Comparison of ENCODE assay signal across 8 cellular contexts in genomic region chr15:65184944-65185717, GRCh38. TPM values are rescaled to one million over a fixed set of nuclear protein-coding genes. Genes with fewer than 3 reads are reported as not detected.
DNase-seq lines count a peak whose midpoint lies in the region; ATAC-seq and TF ChIP-seq lines count a peak whose summit lies in the region.

Gene CLPX, minus strand, starts transcription at chr15:65185342. Its CDS starts 189 bp downstream, at chr15:65185153.

- no peaks in the 10 kb centered on the region for H3K9me3 Mint-ChIP-seq in activated naive CD8-positive, alpha-beta T cell treated with anti-CD3 and anti-CD28 coated beads, Interleukin-2, amount 10 ng/mL, durations not matched to agents 7 days and 5 days
- H3K9me3 Mint-ChIP-seq in osteocyte (ENCODE audit: unreplicated experiment) = no peaks in the 10 kb centered on the region

- H3K4me3 Mint-ChIP-seq in activated naive CD8-positive, alpha-beta T cell treated with anti-CD3 and anti-CD28 coated beads, Interleukin-2, amount 10 ng/mL, durations not matched to agents 7 days and 5 days = peak within 1 kb of the TSS; percentile 99
- H3K4me3 Mint-ChIP-seq in osteocyte (ENCODE audit: unreplicated experiment) = peak within 1 kb of the TSS; percentile 97

- H3K27ac ChIP-seq in SU-DHL-6 (ENCODE audit: low read depth, low read length) (peak within 1 kb of the TSS; percentile 69), thoracic aorta (peak within 1 kb of the TSS; percentile 94 to 95)

- no peaks in the 10 kb centered on the region for H4K20me1 ChIP-seq in SU-DHL-6 (ENCODE audit: low read depth, low read length)

- H3K9me3 ChIP-seq in SU-DHL-6 (ENCODE audit: insufficient read depth, low read length) (no peaks in the 10 kb centered on the region), thoracic aorta (no peaks in the 10 kb centered on the region)

- peaks cover 21% of the 10 kb centered on the region for H3K4me1 Mint-ChIP-seq in activated naive CD8-positive, alpha-beta T cell treated with anti-CD3 and anti-CD28 coated beads, Interleukin-2, amount 10 ng/mL, durations not matched to agents 7 days and 5 days
- H3K4me1 Mint-ChIP-seq in osteocyte (ENCODE audit: unreplicated experiment) = peaks cover 26% of the 10 kb centered on the region

- H3K79me2 ChIP-seq in SU-DHL-6 (ENCODE audit: insufficient read depth, low read length) = peaks cover 47% of the 10 kb centered on the region

- H3K36me3 Mint-ChIP-seq in activated naive CD8-positive, alpha-beta T cell treated with anti-CD3 and anti-CD28 coated beads, Interleukin-2, amount 10 ng/mL, durations not matched to agents 7 days and 5 days = peaks cover 5% of the 10 kb centered on the region
- H3K36me3 Mint-ChIP-seq in osteocyte (ENCODE audit: unreplicated experiment) = no peaks in the 10 kb centered on the region

- H3F3A ChIP-seq in SU-DHL-6 (ENCODE audit: insufficient read depth) = peaks cover 12% of the 10 kb centered on the region

- H3K36me3 ChIP-seq in SU-DHL-6 (ENCODE audit: low read length) (peaks cover 2% of the 10 kb centered on the region; the same call in 1 of the 2 replicates), thoracic aorta (no peaks in the 10 kb centered on the region)

- POLR2A ChIA-PET in activated naive CD8-positive, alpha-beta T cell treated with anti-CD3 and anti-CD28 coated beads, Interleukin-2, amount 10 ng/mL, durations not matched to agents 7 days and 5 days (lab: Charles Lee) = interaction anchor here (0.5 to 3.4 kb wide), 12 partner anchors 10 to 742 kb away, joined by 3 to 49 read pairs (median 6); partner anchors contain the start of genes PARP16, PDCD7 and RNU5B-1

- no peaks in the 10 kb centered on the region for H3K27me3 ChIP-seq in SU-DHL-6 (ENCODE audit: low read length)
- H3K27me3 ChIP-seq in thoracic aorta (replicated peaks; ENCODE audit: insufficient read depth) = no peaks in the 10 kb centered on the region

- H3K27ac Mint-ChIP-seq in activated naive CD8-positive, alpha-beta T cell treated with anti-CD3 and anti-CD28 coated beads, Interleukin-2, amount 10 ng/mL, durations not matched to agents 7 days and 5 days = peak within 1 kb of the TSS; percentile 92
- H3K27ac Mint-ChIP-seq in osteocyte (ENCODE audit: unreplicated experiment) = peak within 1 kb of the TSS; percentile 98

- H3K27me3 Mint-ChIP-seq in activated naive CD8-positive, alpha-beta T cell treated with anti-CD3 and anti-CD28 coated beads, Interleukin-2, amount 10 ng/mL, durations not matched to agents 7 days and 5 days = no peaks in the 10 kb centered on the region
- no peaks in the 10 kb centered on the region for H3K27me3 Mint-ChIP-seq in osteocyte (ENCODE audit: unreplicated experiment)

- H3K4me3 ChIP-seq in GM12864 (ENCODE audit: low read depth, low read length) (peak within 1 kb of the TSS; percentile 65), SU-DHL-6 (ENCODE audit: insufficient read depth, low read length, poor library complexity, severe bottlenecking) (peak within 1 kb of the TSS; percentile 76), thoracic aorta (peak within 1 kb of the TSS; percentile 90)

- peaks cover 13 to 15% of the 10 kb centered on the region in 2 donors for H3K4me1 ChIP-seq in thoracic aorta (ENCODE audit: control insufficient read depth in 1 of 2, low read depth in 2 of 2)

- H3K9me2 ChIP-seq in SU-DHL-6 (replicated peaks; ENCODE audit: insufficient read depth, low read length) = no peaks in the 10 kb centered on the region

- H3K4me2 ChIP-seq in SU-DHL-6 (ENCODE audit: low read depth, low read length, poor library complexity, severe bottlenecking) = peak within 1 kb of the TSS; percentile 98

- H2AFZ ChIP-seq in SU-DHL-6 (ENCODE audit: low read depth, low read length, severe bottlenecking) = peak within 1 kb of the TSS; percentile 99

- ATAC-seq in HG02759 (IDR thresholded peaks at IDR 0.05; ENCODE audit: unreplicated experiment) (peak; percentile 79), Right ventricle myocardium inferior (peak; percentile 96), thoracic aorta (ENCODE audit: insufficient number of reproducible peaks, low FRiP score, low read depth) (peak; percentile 87)
- peak; percentile 97 for ATAC-seq in activated naive CD8-positive, alpha-beta T cell treated with anti-CD3 and anti-CD28 coated beads, Interleukin-2, amount 10 ng/mL, durations not matched to agents 7 days and 5 days (ENCODE audit: low read depth)

- DNase-seq in GM12864 (ENCODE audit: low read depth) = peak; percentile 91
- DNase-seq in NCI-H1417 (lab: John Stamatoyannopoulos, UW) = peak; percentile 80 to 98 (median 98)
- peak; percentile 88 for DNase-seq in activated naive CD8-positive, alpha-beta T cell treated with anti-CD3 and anti-CD28 coated beads, Interleukin-2, amount 10 ng/mL, durations not matched to agents 7 days and 5 days
- DNase-seq in Right ventricle myocardium inferior (ENCODE audit: missing footprints) = peak; percentile 96
- peak; percentile 94 for DNase-seq in osteocyte (ENCODE audit: extremely low spot score, unreplicated experiment)
- peak; percentile 68 for DNase-seq in thoracic aorta (ENCODE audit: low spot score)

- peak within 1 kb of the TSS; percentile 85 for H3K9ac ChIP-seq in SU-DHL-6 (ENCODE audit: low read length)

- intact Hi-C loops in Right ventricle myocardium inferior (cut with DNase I) = loop anchor here (2.0 to 10.0 kb wide), 2 partner anchors 50 to 120 kb away; partner anchors contain the start of genes PDCD7 and RNU5B-1

- TF ChIP-seq CTCF in GM12864 (IDR thresholded peaks at IDR 0.05; ENCODE audit: low read depth, low read length, missing control alignments) (no peak), SU-DHL-6 (IDR thresholded peaks at IDR 0.05; ENCODE audit: insufficient read depth, low read length, poor library complexity, severe bottlenecking) (no peak), osteocyte (IDR thresholded peaks at IDR 0.05) (no peak), thoracic aorta (IDR thresholded peaks at IDR 0.05) (no peak)

RNA-seq across cellular contexts. Expression of gene CLPX, which starts in this region (rescaled TPM):
- 10 to 100 TPM; 45.8 to 47.4 TPM for total RNA-seq in activated naive CD8-positive, alpha-beta T cell treated with anti-CD3 and anti-CD28 coated beads, Interleukin-2, amount 10 ng/mL, durations not matched to agents 7 days and 5 days
- total RNA-seq in Right ventricle myocardium inferior (54.6 TPM), osteocyte (62.8 and 64.0 TPM in 2 replicates), thoracic aorta (10 to 100 TPM; 19.8 to 50.5 TPM)

Comparison
In these comparisons a context has a peak if more than half of its experiments do, and no peak if none do; other contexts are left out.
1. Peak in every context shown above with its lines: DNase-seq, ATAC-seq, H3K4me3 ChIP-seq and H3K27ac ChIP-seq.